Comparison of ENCODE assay signal across 18 cellular contexts in genomic region chr2:2573658-2574293, GRCh38.
DNase-seq lines count a peak whose midpoint lies in the region; ATAC-seq, FAIRE-seq and TF ChIP-seq lines count a peak whose summit lies in the region.
"Had no signal": no experiment of that assay in that cellular context is flagged by ENCODE, and none has a peak within 500 bp of the region (broad histone marks: within the 10 kb centered on the region; RNA-seq: fewer than 3 reads in every experiment).

No MANE protein-coding gene starts in this region.

- ATAC-seq in GM12878 (no peak), GM19395 (IDR thresholded peaks at IDR 0.05; ENCODE audit: unreplicated experiment) (no peak), HG03159 (IDR thresholded peaks at IDR 0.05; ENCODE audit: unreplicated experiment) (no peak)

- H4K8ac ChIP-seq in trophoblast cell (ENCODE audit: low read depth, low read length) = no peak overlapping the region

- H2BK5ac ChIP-seq in trophoblast cell (ENCODE audit: low read depth, low read length, poor library complexity) = no peak overlapping the region

- H4K91ac ChIP-seq in trophoblast cell (ENCODE audit: low read depth, low read length) = no peak overlapping the region

- no peak overlapping the region for H3K14ac ChIP-seq in trophoblast cell (ENCODE audit: low read length)

- H3K79me2 ChIP-seq in GM12878 (ENCODE audit: control insufficient read depth, insufficient read depth, low read length) (no peaks in the 10 kb centered on the region), trophoblast cell (ENCODE audit: control insufficient read depth, insufficient read depth, low read length, poor library complexity) (no peaks in the 10 kb centered on the region)

- no peak overlapping the region for H3K4me3 Mint-ChIP-seq in activated naive CD4-positive, alpha-beta T cell treated with anti-CD3 and anti-CD28 coated beads for 36 hours
- H3K4me3 Mint-ChIP-seq in activated naive CD4-positive, alpha-beta T cell treated with anti-CD3 and anti-CD28 coated beads, Interleukin-2, amount 10 ng/mL, durations not matched to agents 7 days and 5 days = no peak overlapping the region
- H3K4me3 Mint-ChIP-seq: T-helper 2 cell treated with Interferon-gamma antibody and Interleukin-4, amounts not matched to agents 5 μg/mL and 100 μg/mL, for 36 hours had no signal

- intact Hi-C loops in activated naive CD4-positive, alpha-beta T cell treated with anti-CD3 and anti-CD28 coated beads for 36 hours (cut with micrococcal nuclease) = no loop called here
- intact Hi-C loops in GM12878 (cut with micrococcal nuclease; ENCODE audit: unreplicated experiment) = no loop called here

- no peak overlapping the region for H3K4me3 ChIP-seq in Jurkat, Clone E6-1 (ENCODE audit: low read length)
- no peak overlapping the region for H3K4me3 ChIP-seq in GM12878
- no peak overlapping the region for H3K4me3 ChIP-seq in trophoblast cell (ENCODE audit: low read depth, low read length)
- H3K4me3 ChIP-seq: lung, sigmoid colon had no signal

- no peak for TF ChIP-seq POLR2A in GM12878 (IDR thresholded peaks at IDR 0.05; ENCODE audit: low read depth, low read length)

- H3K27me3 ChIP-seq in GM12878 (replicated peaks in 1 of 2; ENCODE audit: control insufficient read depth in 2 of 2, insufficient read depth in 2 of 2, low read length in 1 of 2) (no peaks in the 10 kb centered on the region), trophoblast cell (ENCODE audit: insufficient read depth, low read length) (no peaks in the 10 kb centered on the region)
- H3K27me3 ChIP-seq: BE2C, sigmoid colon had no signal

- no peaks in the 10 kb centered on the region for H3K27me3 Mint-ChIP-seq in activated naive CD4-positive, alpha-beta T cell treated with anti-CD3 and anti-CD28 coated beads for 36 hours (ENCODE audit: low read depth)
- H3K27me3 Mint-ChIP-seq in activated naive CD4-positive, alpha-beta T cell treated with anti-CD3 and anti-CD28 coated beads, Interleukin-2, amount 10 ng/mL, durations not matched to agents 7 days and 5 days = no peaks in the 10 kb centered on the region

- H3K23ac ChIP-seq in trophoblast cell (ENCODE audit: low read length) = peak overlapping the region; percentile 29

- H3K27ac Mint-ChIP-seq in activated naive CD4-positive, alpha-beta T cell treated with anti-CD3 and anti-CD28 coated beads for 36 hours = no peak overlapping the region
- no peak overlapping the region for H3K27ac Mint-ChIP-seq in activated naive CD4-positive, alpha-beta T cell treated with anti-CD3 and anti-CD28 coated beads, Interleukin-2, amount 10 ng/mL, durations not matched to agents 7 days and 5 days
- H3K27ac Mint-ChIP-seq: T-helper 2 cell treated with Interferon-gamma antibody and Interleukin-4, amounts not matched to agents 5 μg/mL and 100 μg/mL, for 36 hours had no signal

- no peak overlapping the region for H3K4ac ChIP-seq in trophoblast cell (ENCODE audit: low read depth, low read length)

- H3K18ac ChIP-seq in trophoblast cell (ENCODE audit: low read length) = no peak overlapping the region

- H2BK120ac ChIP-seq in trophoblast cell (ENCODE audit: insufficient read depth, low read length, poor library complexity) = no peak overlapping the region

- RAD21 ChIA-PET in GM12878 (lab: Charles Lee; ENCODE audit: unreplicated experiment) = no interaction called here

- H3K9ac ChIP-seq in GM12878 (ENCODE audit: control insufficient read depth, insufficient read depth, low read length) (no peak overlapping the region), trophoblast cell (ENCODE audit: low read length) (no peak overlapping the region)

- no peaks in the 10 kb centered on the region for H3K9me3 Mint-ChIP-seq in activated naive CD4-positive, alpha-beta T cell treated with anti-CD3 and anti-CD28 coated beads for 36 hours
- H3K9me3 Mint-ChIP-seq in activated naive CD4-positive, alpha-beta T cell treated with anti-CD3 and anti-CD28 coated beads, Interleukin-2, amount 10 ng/mL, durations not matched to agents 7 days and 5 days = no peaks in the 10 kb centered on the region
- H3K9me3 Mint-ChIP-seq: T-helper 2 cell treated with Interferon-gamma antibody and Interleukin-4, amounts not matched to agents 5 μg/mL and 100 μg/mL, for 36 hours had no signal

- POLR2A ChIA-PET in GM12878 (lab: Charles Lee) = no interaction called here

- WGBS in GM12878 (ENCODE audit: insufficient coverage, insufficient replicate concordance, low lambda C conversion rate, missing lambda C conversion rate) = 58% methylated on average over 15 of the region's 15 CpGs
- 100% methylated on average over 5 of the region's 15 CpGs for WGBS in trophoblast cell (ENCODE audit: extremely low coverage, insufficient coverage, insufficient read length)

- H3K79me1 ChIP-seq in trophoblast cell (ENCODE audit: low read length) = no peaks in the 10 kb centered on the region

- H4K12ac ChIP-seq in trophoblast cell (ENCODE audit: low read depth, low read length) = no peak overlapping the region

- no peak for FAIRE-seq in GM12878 (lab: Jason Lieb, UNC)
- FAIRE-seq: GM19239 had no signal

- in situ Hi-C loops in GM12878 (cut with MboI) = no loop called here

- no peak for TF ChIP-seq CTCF in GM12878 (IDR thresholded peaks at IDR 0.05 in 2 of 3, conservative IDR thresholded peaks at IDR 0.05 in 1 of 3; ENCODE audit: control insufficient read depth in 2 of 3, extremely low read depth in 1 of 3, insufficient read depth in 1 of 3, low read depth in 3 of 3, low read length in 3 of 3)

- peak; percentile 27 for DNase-seq in activated naive CD4-positive, alpha-beta T cell treated with anti-CD3 and anti-CD28 coated beads for 36 hours
- DNase-seq in activated naive CD4-positive, alpha-beta T cell treated with anti-CD3 and anti-CD28 coated beads, Interleukin-2, amount 10 ng/mL, durations not matched to agents 7 days and 5 days = no peak
- peak; percentile 31 for DNase-seq in Jurkat, Clone E6-1 (ENCODE audit: low read depth, low spot score)
- peak; percentile 13 for DNase-seq in GM12878 (ENCODE audit: low read depth, low spot score)
- no peak for DNase-seq in trophoblast cell
- DNase-seq in NCI-H187 (lab: John Stamatoyannopoulos, UW) = no peak
- DNase-seq: amniotic stem cell, BE2C, cortex of kidney, foreskin fibroblast, NCI-H1092, NCI-H82, sigmoid colon had no signal

- no peak for TF ChIP-seq EP300 in GM12878 (IDR thresholded peaks at IDR 0.05; ENCODE audit: borderline replicate concordance in 1 of 2, control insufficient read depth in 1 of 2, low read depth in 2 of 2, low read length in 2 of 2)

- no peak overlapping the region for H2AK5ac ChIP-seq in trophoblast cell (ENCODE audit: low read length)

- no peaks in the 10 kb centered on the region for H3K36me3 Mint-ChIP-seq in activated naive CD4-positive, alpha-beta T cell treated with anti-CD3 and anti-CD28 coated beads for 36 hours (ENCODE audit: low read depth)
- no peaks in the 10 kb centered on the region for H3K36me3 Mint-ChIP-seq in activated naive CD4-positive, alpha-beta T cell treated with anti-CD3 and anti-CD28 coated beads, Interleukin-2, amount 10 ng/mL, durations not matched to agents 7 days and 5 days

- no peaks in the 10 kb centered on the region for H4K20me1 ChIP-seq in GM12878 (ENCODE audit: control insufficient read depth, insufficient read depth)

- no peak overlapping the region for H2BK12ac ChIP-seq in trophoblast cell (ENCODE audit: low read length)

- H3K9me3 ChIP-seq in GM12878 (replicated peaks; ENCODE audit: control insufficient read depth, insufficient read depth, low read length) = peaks cover 2% of the 10 kb centered on the region; the same call in 2 of the 3 replicates
- H3K9me3 ChIP-seq in trophoblast cell (ENCODE audit: insufficient read depth, low read depth, low read length) = peaks cover 21% of the 10 kb centered on the region
- H3K9me3 ChIP-seq: sigmoid colon had no signal

- H2AFZ ChIP-seq in GM12878 (ENCODE audit: control insufficient read depth, low read depth, low read length) = no peak overlapping the region
- H2AFZ ChIP-seq in trophoblast cell (ENCODE audit: insufficient read depth, low read length, poor library complexity) = no peak overlapping the region

- CTCF ChIA-PET in activated naive CD4-positive, alpha-beta T cell treated with anti-CD3 and anti-CD28 coated beads for 36 hours (lab: Charles Lee) = no interaction called here
- CTCF ChIA-PET in activated naive CD4-positive, alpha-beta T cell treated with anti-CD3 and anti-CD28 coated beads, Interleukin-2, amount 10 ng/mL, durations not matched to agents 7 days and 5 days (lab: Charles Lee) = no interaction called here
- CTCF ChIA-PET in GM12878 (lab: Yijun Ruan, JAX) = no interaction called here

- H3K4me1 ChIP-seq in GM12878 (ENCODE audit: control insufficient read depth, insufficient read depth, low read length) (no peaks in the 10 kb centered on the region), trophoblast cell (ENCODE audit: control insufficient read depth in 1 of 2, insufficient read depth in 2 of 2, low read length in 2 of 2) (no peaks in the 10 kb centered on the region)

- no peaks in the 10 kb centered on the region for H3K4me1 Mint-ChIP-seq in activated naive CD4-positive, alpha-beta T cell treated with anti-CD3 and anti-CD28 coated beads for 36 hours (ENCODE audit: low read depth)
- H3K4me1 Mint-ChIP-seq in activated naive CD4-positive, alpha-beta T cell treated with anti-CD3 and anti-CD28 coated beads, Interleukin-2, amount 10 ng/mL, durations not matched to agents 7 days and 5 days = no peaks in the 10 kb centered on the region

- TF ChIP-seq RAD21 in GM12878 (IDR thresholded peaks at IDR 0.05; ENCODE audit: insufficient read depth, low read depth, low read length) = no peak

- no TSS peak for BruUV-seq in GM12878 (replicated peaks; lab: Mats Ljungman, UMichigan)

- H3K4me2 ChIP-seq in GM12878 (ENCODE audit: control insufficient read depth, insufficient read depth) = no peak overlapping the region
- H3K4me2 ChIP-seq in trophoblast cell (ENCODE audit: low read length) = no peak overlapping the region

- SMC1A ChIA-PET in GM12878 (lab: Charles Lee; ENCODE audit: uncharacterized antibody, unreplicated experiment) = no interaction called here

- H3K27ac ChIP-seq in GM12878 (ENCODE audit: control insufficient read depth, insufficient read depth) (no peak overlapping the region), trophoblast cell (ENCODE audit: low read depth, low read length) (no peak overlapping the region)
- H3K27ac ChIP-seq: sigmoid colon had no signal

- H3K36me3 ChIP-seq in GM12878 (ENCODE audit: control insufficient read depth in 2 of 2, insufficient read depth in 2 of 2, low read length in 1 of 2) (no peaks in the 10 kb centered on the region), trophoblast cell (ENCODE audit: control insufficient read depth in 1 of 2, insufficient read depth in 2 of 2, low read length in 2 of 2) (no peaks in the 10 kb centered on the region)
- H3K36me3 ChIP-seq: BE2C, sigmoid colon had no signal

TF ChIP-seq in GM12878, 131 proteins besides CTCF, POLR2A, EP300 and RAD21 (continues in another document):
- TF ChIP-seq LARP7 (IDR thresholded peaks at IDR 0.05) (no peak), CHD4 (IDR thresholded peaks at IDR 0.05) (no peak), ATF3 (IDR thresholded peaks at IDR 0.05; ENCODE audit: borderline replicate concordance, extremely low read depth, low read depth, low read length) (no peak), ZNF622 (IDR thresholded peaks at IDR 0.05) (no peak)

Comparison
In these comparisons a context has a peak if more than half of its experiments do, and no peak if none do; other contexts are left out.
1. DNase-seq: peak in activated naive CD4-positive, alpha-beta T cell treated with anti-CD3 and anti-CD28 coated beads for 36 hours (single experiment), Jurkat, Clone E6-1 (single experiment) and GM12878 (single experiment); none in activated naive CD4-positive, alpha-beta T cell treated with anti-CD3 and anti-CD28 coated beads, Interleukin-2, amount 10 ng/mL, durations not matched to agents 7 days and 5 days (single experiment), trophoblast cell (0 of 2) and NCI-H187 (0 of 2).